ENCODE assay signal across 15 cellular contexts in the genomic region with DNA sequence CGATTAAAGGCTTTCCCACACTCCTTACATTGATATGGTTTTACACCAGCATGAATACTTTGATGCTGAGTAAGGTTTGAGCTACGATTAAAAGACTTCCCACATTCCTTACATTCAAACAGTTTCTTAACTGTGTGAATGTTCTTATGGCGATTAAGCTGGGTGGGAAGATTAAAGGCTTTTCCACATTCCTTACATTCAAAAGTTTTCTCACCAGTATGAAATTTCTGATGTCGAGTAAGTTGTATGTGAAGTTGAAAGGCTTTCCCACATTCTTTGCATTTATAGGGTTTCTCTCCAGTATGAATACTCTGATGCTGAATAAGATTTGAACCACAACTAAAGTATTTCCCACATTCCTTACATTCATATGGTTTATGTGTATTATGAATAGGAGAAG.
"Had no signal": no experiment of that assay in that cellular context is flagged by ENCODE, and none has a peak within 500 bp of the region (broad histone marks: within the 10 kb centered on the region; RNA-seq: fewer than 3 reads in every experiment).

No MANE protein-coding gene starts in this region.

- H3K36me3 Mint-ChIP-seq: stimulated activated effector memory CD8-positive, alpha-beta T cell treated with anti-CD3 and anti-CD28 coated beads, Interleukin-12 subunit alpha, Interleukin-12 subunit beta, amount 100 ng/mL, for 72 hours had no signal

- H3K4me3 ChIP-seq: ascending aorta, dorsolateral prefrontal cortex, left ventricle myocardium inferior, tibial artery had no signal

- ATAC-seq: natural killer cell treated with Interleukin-12 subunit alpha and Interleukin-12 subunit beta and Interleukin-15 and Interleukin-18, amount 100 ng/mL, for 72 hours; stimulated activated effector memory CD8-positive, alpha-beta T cell treated with anti-CD3 and anti-CD28 coated beads, Interleukin-12 subunit alpha, Interleukin-12 subunit beta, amount 100 ng/mL, for 72 hours had no signal

- DNase-seq: activated CD4-positive, CD25-positive, alpha-beta regulatory T cell treated with anti-CD3 and anti-CD28 coated beads, Interleukin-2, amount 50 U/mL, for 72 hours; activated naive CD4-positive, alpha-beta T cell treated with Interleukin-2 at 50 U/mL for 16 hours; activated T-cell treated with anti-CD3 and anti-CD28 coated beads for 4 hours; dorsolateral prefrontal cortex; hippocampal formation; kidney; left ventricle myocardium inferior; mesenchymal stem cell; retina; T1000; tibial artery had no signal

- FAIRE-seq: kidney, urothelium cell line had no signal

- H3K4me1 Mint-ChIP-seq: stimulated activated effector memory CD8-positive, alpha-beta T cell treated with anti-CD3 and anti-CD28 coated beads, Interleukin-12 subunit alpha, Interleukin-12 subunit beta, amount 100 ng/mL, for 72 hours had no signal

- H3K27ac ChIP-seq: ascending aorta, dorsolateral prefrontal cortex, left ventricle myocardium inferior, tibial artery had no signal

- H3K27me3 ChIP-seq: ascending aorta, dorsolateral prefrontal cortex, tibial artery had no signal

- H3K27ac Mint-ChIP-seq: natural killer cell treated with Interleukin-12 subunit alpha and Interleukin-12 subunit beta and Interleukin-15 and Interleukin-18, amount 100 ng/mL, for 72 hours; stimulated activated effector memory CD8-positive, alpha-beta T cell treated with anti-CD3 and anti-CD28 coated beads, Interleukin-12 subunit alpha, Interleukin-12 subunit beta, amount 100 ng/mL, for 72 hours had no signal

- H3K27me3 Mint-ChIP-seq: natural killer cell treated with Interleukin-12 subunit alpha and Interleukin-12 subunit beta and Interleukin-15 and Interleukin-18, amount 100 ng/mL, for 72 hours had no signal

- H3K4me1 ChIP-seq: ascending aorta, left ventricle myocardium inferior, tibial artery had no signal

- H3K4me3 Mint-ChIP-seq: natural killer cell treated with Interleukin-12 subunit alpha and Interleukin-12 subunit beta and Interleukin-15 and Interleukin-18, amount 100 ng/mL, for 72 hours; stimulated activated effector memory CD8-positive, alpha-beta T cell treated with anti-CD3 and anti-CD28 coated beads, Interleukin-12 subunit alpha, Interleukin-12 subunit beta, amount 100 ng/mL, for 72 hours had no signal
